ENCODE assay signal across 29 cellular contexts in genomic region chr14:20846560-20846959, GRCh38. TPM values are rescaled to one million over a fixed set of nuclear protein-coding genes. Genes with fewer than 3 reads are reported as not detected.
"Had no signal": no experiment of that assay in that cellular context is flagged by ENCODE, and none has a peak within 500 bp of the region (broad histone marks: within the 10 kb centered on the region; RNA-seq: fewer than 3 reads in every experiment).

No MANE protein-coding gene starts in this region.

- H3K4me1 Mint-ChIP-seq: activated CD4-positive, alpha-beta T cell treated with anti-CD3 and anti-CD28 coated beads, Interleukin-2, amount 10 ng/mL, durations not matched to agents 7 days and 5 days had no signal

- H3K4me3 Mint-ChIP-seq: activated CD4-positive, alpha-beta T cell treated with anti-CD3 and anti-CD28 coated beads, Interleukin-2, amount 10 ng/mL, durations not matched to agents 7 days and 5 days; activated CD8-positive, alpha-beta T cell treated with anti-CD3 and anti-CD28 coated beads, Interleukin-2, amount 10 ng/mL, durations not matched to agents 7 days and 5 days; activated naive CD8-positive, alpha-beta T cell; memory B cell; natural killer cell treated with Interleukin-12 subunit alpha and Interleukin-12 subunit beta and Interleukin-15 and Interleukin-18, amount 100 ng/mL, for 72 hours; stimulated activated naive B cell treated with anti-CD40 and anti-IgM and Interleukin-4, amounts not matched to agents 10 μg/mL and 1 μg/mL and 100 μg/mL, for 72 hours had no signal

- H3K27ac Mint-ChIP-seq: activated CD4-positive, alpha-beta T cell treated with anti-CD3 and anti-CD28 coated beads, Interleukin-2, amount 10 ng/mL, durations not matched to agents 7 days and 5 days; activated CD8-positive, alpha-beta T cell treated with anti-CD3 and anti-CD28 coated beads, Interleukin-2, amount 10 ng/mL, durations not matched to agents 7 days and 5 days; activated naive CD8-positive, alpha-beta T cell; memory B cell; natural killer cell treated with Interleukin-12 subunit alpha and Interleukin-12 subunit beta and Interleukin-15 and Interleukin-18, amount 100 ng/mL, for 72 hours; stimulated activated naive B cell treated with anti-CD40 and anti-IgM and Interleukin-4, amounts not matched to agents 10 μg/mL and 1 μg/mL and 100 μg/mL, for 72 hours had no signal

- H3K9me3 ChIP-seq: adrenal gland, ascending aorta, sigmoid colon, transverse colon, uterus had no signal

- H3K4me1 ChIP-seq: adrenal gland, ascending aorta, sigmoid colon, transverse colon, uterus had no signal

- DNase-seq: activated CD4-positive, alpha-beta T cell treated with anti-CD3 and anti-CD28 coated beads, Interleukin-2, amount 10 ng/mL, durations not matched to agents 7 days and 5 days; activated CD4-positive, CD25-positive, alpha-beta regulatory T cell treated with anti-CD3 and anti-CD28 coated beads, Interleukin-2, amount 50 U/mL, for 72 hours; activated CD8-positive, alpha-beta T cell treated with anti-CD3 and anti-CD28 coated beads, Interleukin-2, amount 10 ng/mL, durations not matched to agents 7 days and 5 days; adrenal gland; brain microvascular endothelial cell; caudate nucleus; effector memory CD4-positive, alpha-beta T cell; foreskin melanocyte; head of caudate nucleus; left cardiac atrium; nucleus accumbens; posterior cingulate gyrus; sigmoid colon; stimulated activated CD4-positive, alpha-beta T cell treated with anti-CD3 and anti-CD28 coated beads, Interleukin-15, amount 100 ng/mL, for 24 hours; stimulated activated CD8-positive, alpha-beta memory T cell treated with anti-CD3 and anti-CD28 coated beads, Interleukin-4, amount 100 ng/mL, for 48 hours; stimulated activated naive B cell treated with anti-CD40 and anti-IgM and Interleukin-4, amounts not matched to agents 10 μg/mL and 1 μg/mL and 100 μg/mL, for 72 hours; transverse colon; uterus; WERI-Rb-1 had no signal

- H3K27ac ChIP-seq: ascending aorta, brain microvascular endothelial cell, sigmoid colon, transverse colon, uterus, WERI-Rb-1 had no signal

- ATAC-seq: activated CD8-positive, alpha-beta T cell treated with anti-CD3 and anti-CD28 coated beads, Interleukin-2, amount 10 ng/mL, durations not matched to agents 7 days and 5 days; esophagus mucosa; left cardiac atrium; natural killer cell treated with Interleukin-12 subunit alpha and Interleukin-12 subunit beta and Interleukin-15 and Interleukin-18, amount 100 ng/mL, for 72 hours; stimulated activated naive B cell treated with anti-CD40 and anti-IgM and Interleukin-4, amounts not matched to agents 10 μg/mL and 1 μg/mL and 100 μg/mL, for 72 hours had no signal

- H3K27me3 ChIP-seq: adrenal gland, ascending aorta, brain microvascular endothelial cell, sigmoid colon, transverse colon, uterus had no signal

- H3K27me3 Mint-ChIP-seq: stimulated activated naive B cell treated with anti-CD40 and anti-IgM and Interleukin-4, amounts not matched to agents 10 μg/mL and 1 μg/mL and 100 μg/mL, for 72 hours had no signal

- H3K4me2 ChIP-seq: smooth muscle cell had no signal

- H3K9me3 Mint-ChIP-seq: activated CD4-positive, alpha-beta T cell treated with anti-CD3 and anti-CD28 coated beads, Interleukin-2, amount 10 ng/mL, durations not matched to agents 7 days and 5 days; memory B cell; natural killer cell treated with Interleukin-12 subunit alpha and Interleukin-12 subunit beta and Interleukin-15 and Interleukin-18, amount 100 ng/mL, for 72 hours; stimulated activated naive B cell treated with anti-CD40 and anti-IgM and Interleukin-4, amounts not matched to agents 10 μg/mL and 1 μg/mL and 100 μg/mL, for 72 hours had no signal

- H3K4me3 ChIP-seq: adrenal gland, ascending aorta, sigmoid colon, smooth muscle cell, transverse colon, uterus had no signal

- H3K36me3 Mint-ChIP-seq: activated naive CD8-positive, alpha-beta T cell; memory B cell; natural killer cell treated with Interleukin-12 subunit alpha and Interleukin-12 subunit beta and Interleukin-15 and Interleukin-18, amount 100 ng/mL, for 72 hours; stimulated activated naive B cell treated with anti-CD40 and anti-IgM and Interleukin-4, amounts not matched to agents 10 μg/mL and 1 μg/mL and 100 μg/mL, for 72 hours had no signal

- H3K36me3 ChIP-seq: adrenal gland, ascending aorta, brain microvascular endothelial cell, sigmoid colon, transverse colon, uterus, WERI-Rb-1 had no signal

RNA-seq across cellular contexts. Expression of gene RNASE1, which starts 43.9 kb away (rescaled TPM):
- total RNA-seq: activated CD4-positive, alpha-beta T cell treated with anti-CD3 and anti-CD28 coated beads, Interleukin-2, amount 10 ng/mL, durations not matched to agents 7 days and 5 days; activated CD8-positive, alpha-beta T cell treated with anti-CD3 and anti-CD28 coated beads, Interleukin-2, amount 10 ng/mL, durations not matched to agents 7 days and 5 days; natural killer cell treated with Interleukin-12 subunit alpha and Interleukin-12 subunit beta and Interleukin-15 and Interleukin-18, amount 100 ng/mL, for 72 hours; T-helper 2 cell treated with Interferon-gamma antibody and Interleukin-4, amounts not matched to agents 100 ng/mL and 5 ng/mL, for 36 hours had no signal

RNA-seq across cellular contexts. Expression of gene RNASE3, which starts 44.6 kb away (rescaled TPM):
- total RNA-seq: activated CD4-positive, alpha-beta T cell treated with anti-CD3 and anti-CD28 coated beads, Interleukin-2, amount 10 ng/mL, durations not matched to agents 7 days and 5 days; activated CD8-positive, alpha-beta T cell treated with anti-CD3 and anti-CD28 coated beads, Interleukin-2, amount 10 ng/mL, durations not matched to agents 7 days and 5 days; ascending aorta; dermis microvascular lymphatic vessel endothelial cell; endothelial cell of umbilical vein; esophagus mucosa; left cardiac atrium; natural killer cell treated with Interleukin-12 subunit alpha and Interleukin-12 subunit beta and Interleukin-15 and Interleukin-18, amount 100 ng/mL, for 72 hours; smooth muscle cell; T-helper 2 cell treated with Interferon-gamma antibody and Interleukin-4, amounts not matched to agents 100 ng/mL and 5 ng/mL, for 36 hours; temporal lobe; transverse colon; uterus had no signal
- polyA plus RNA-seq: endothelial cell of umbilical vein, sigmoid colon, smooth muscle cell had no signal
